ENCODE assay signal across 10 cellular contexts in the genomic region with DNA sequence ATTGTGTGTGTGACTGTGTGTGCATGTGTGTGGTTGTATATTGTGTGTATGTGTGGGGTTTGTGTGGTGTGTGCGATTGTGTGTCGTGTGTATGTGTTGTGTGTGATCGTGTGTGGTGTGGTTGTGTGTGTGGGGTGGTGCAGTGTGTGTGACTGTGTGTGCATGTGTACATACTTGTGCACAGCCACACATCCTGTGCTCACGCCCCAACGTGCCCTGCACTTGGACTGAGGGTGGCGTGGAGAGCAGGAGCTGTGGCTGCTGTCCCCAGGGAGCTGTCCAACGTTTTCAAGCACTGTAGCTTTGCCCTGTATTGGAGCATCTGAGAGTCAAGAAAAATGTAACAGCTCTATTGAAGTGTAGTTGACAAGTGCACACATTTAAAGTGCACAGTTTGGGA.
DNase-seq lines count a peak whose midpoint lies in the region; ATAC-seq and TF ChIP-seq lines count a peak whose summit lies in the region.
"Had no signal": no experiment of that assay in that cellular context is flagged by ENCODE, and none has a peak within 500 bp of the region (broad histone marks: within the 10 kb centered on the region; RNA-seq: fewer than 3 reads in every experiment).

No MANE protein-coding gene starts in this region.

- no peak overlapping the region for H3K4me3 Mint-ChIP-seq in activated CD4-positive, alpha-beta memory T cell treated with anti-CD3 and anti-CD28 coated beads for 36 hours
- no peak overlapping the region for H3K4me3 Mint-ChIP-seq in stimulated activated naive CD8-positive, alpha-beta T cell treated with anti-CD3 and anti-CD28 coated beads, Interleukin-15, amount 100 ng/mL, for 72 hours
- H3K4me3 Mint-ChIP-seq: B cell had no signal

- POLR2A ChIA-PET in activated CD4-positive, alpha-beta memory T cell treated with anti-CD3 and anti-CD28 coated beads for 36 hours (lab: Charles Lee), result no interaction called here

- H3K79me2 ChIP-seq in mammary epithelial cell (ENCODE audit: insufficient read depth, low read length), result no peaks in the 10 kb centered on the region

- no peaks in the 10 kb centered on the region for H3K27me3 ChIP-seq in mammary epithelial cell (ENCODE audit: insufficient read depth, low read length)

- H3K4me1 Mint-ChIP-seq in activated CD4-positive, alpha-beta memory T cell treated with anti-CD3 and anti-CD28 coated beads for 36 hours (ENCODE audit: low read depth), result peaks cover 3% of the 10 kb centered on the region
- no peaks in the 10 kb centered on the region for H3K4me1 Mint-ChIP-seq in stimulated activated naive CD8-positive, alpha-beta T cell treated with anti-CD3 and anti-CD28 coated beads, Interleukin-15, amount 100 ng/mL, for 72 hours
- H3K4me1 Mint-ChIP-seq: B cell had no signal

- in situ Hi-C loops in T47D (cut with HindIII; ENCODE audit: low pct_unique_long_range_greater_than_20kb, low sequenced_read_pairs), result no loop called here
- in situ Hi-C loops in mammary epithelial cell (cut with MboI; ENCODE audit: low sequenced_read_pairs in 2 of 2), result no loop called here

- dilution Hi-C loops in mammary epithelial cell (cut with HindIII; ENCODE audit: low sequenced_read_pairs), result no loop called here

- H3K4me2 ChIP-seq in mammary epithelial cell (ENCODE audit: insufficient read depth, low read depth, low read length), result no peak overlapping the region

- 53% methylated on average over 5 of the region's 7 CpGs for WGBS in mammary epithelial cell (ENCODE audit: low coverage, missing lambda C conversion rate)

- no peaks in the 10 kb centered on the region for H3K36me3 Mint-ChIP-seq in activated CD4-positive, alpha-beta memory T cell treated with anti-CD3 and anti-CD28 coated beads for 36 hours

- CTCF ChIA-PET in mammary epithelial cell (lab: Charles Lee; ENCODE audit: low non-redundant PET), result no interaction called here
- CTCF ChIA-PET in activated CD4-positive, alpha-beta memory T cell treated with anti-CD3 and anti-CD28 coated beads for 36 hours (lab: Charles Lee), result no interaction called here

- H4K20me1 ChIP-seq in mammary epithelial cell (ENCODE audit: insufficient read depth, low read length), result no peaks in the 10 kb centered on the region

- DNase-seq in T47D (ENCODE audit: low read depth in 1 of 2, low spot score in 1 of 2), result peak; percentile 32 to 69
- no peak for DNase-seq in mammary epithelial cell
- DNase-seq in activated CD4-positive, alpha-beta memory T cell treated with anti-CD3 and anti-CD28 coated beads for 36 hours, result peak; percentile 30
- peak; percentile 40 for DNase-seq in foreskin melanocyte
- peak in 1 of 2 donors; percentile 32 for DNase-seq in stimulated activated naive CD8-positive, alpha-beta T cell treated with anti-CD3 and anti-CD28 coated beads, Interleukin-15, amount 100 ng/mL, for 72 hours
- no peak for DNase-seq in activated CD4-positive, CD25-positive, alpha-beta regulatory T cell (lab: John Stamatoyannopoulos, UW)
- DNase-seq: NCI-H226 had no signal

- H2AFZ ChIP-seq in mammary epithelial cell (ENCODE audit: low read depth, low read length), result no peak overlapping the region

- H3K36me3 ChIP-seq in mammary epithelial cell (ENCODE audit: insufficient read depth, low read length), result no peaks in the 10 kb centered on the region

- no peak overlapping the region for H3K9ac ChIP-seq in mammary epithelial cell (ENCODE audit: insufficient read depth, low read length)

- peaks cover 3% of the 10 kb centered on the region for H3K9me3 Mint-ChIP-seq in activated CD4-positive, alpha-beta memory T cell treated with anti-CD3 and anti-CD28 coated beads for 36 hours
- H3K9me3 Mint-ChIP-seq in stimulated activated naive CD8-positive, alpha-beta T cell treated with anti-CD3 and anti-CD28 coated beads, Interleukin-15, amount 100 ng/mL, for 72 hours, result peaks cover 0 to 8% of the 10 kb centered on the region in 2 donors

- H3K27ac ChIP-seq in mammary epithelial cell (ENCODE audit: insufficient read depth, low read depth, low read length), result no peak overlapping the region

- no peak for TF ChIP-seq CTCF in mammary epithelial cell (conservative IDR thresholded peaks at IDR 0.05 in 1 of 2, IDR thresholded peaks at IDR 0.05 in 1 of 2; ENCODE audit: extremely low read depth in 1 of 2, insufficient read depth in 1 of 2, low read depth in 1 of 2, low read length in 2 of 2)

- H3K27me3 Mint-ChIP-seq in activated CD4-positive, alpha-beta memory T cell treated with anti-CD3 and anti-CD28 coated beads for 36 hours, result peaks cover 2% of the 10 kb centered on the region
- peaks cover 7% of the 10 kb centered on the region for H3K27me3 Mint-ChIP-seq in stimulated activated naive CD8-positive, alpha-beta T cell treated with anti-CD3 and anti-CD28 coated beads, Interleukin-15, amount 100 ng/mL, for 72 hours

- BruUV-seq in mammary epithelial cell (replicated peaks; lab: Mats Ljungman, UMichigan), result no TSS peak

- H3K9me3 ChIP-seq in mammary epithelial cell (replicated peaks; ENCODE audit: insufficient read depth, low read length), result peaks cover 24% of the 10 kb centered on the region

- no peaks in the 10 kb centered on the region for H3K4me1 ChIP-seq in mammary epithelial cell (ENCODE audit: insufficient read depth, low read length)

- peak; percentile 73 for ATAC-seq in stimulated activated naive CD8-positive, alpha-beta T cell treated with anti-CD3 and anti-CD28 coated beads, Interleukin-15, amount 100 ng/mL, for 72 hours
- ATAC-seq in GM21381 (IDR thresholded peaks at IDR 0.05; ENCODE audit: unreplicated experiment) (no peak), GM21423 (IDR thresholded peaks at IDR 0.05; ENCODE audit: unreplicated experiment) (no peak)

- H3K27ac Mint-ChIP-seq in activated CD4-positive, alpha-beta memory T cell treated with anti-CD3 and anti-CD28 coated beads for 36 hours, result no peak overlapping the region
- H3K27ac Mint-ChIP-seq in stimulated activated naive CD8-positive, alpha-beta T cell treated with anti-CD3 and anti-CD28 coated beads, Interleukin-15, amount 100 ng/mL, for 72 hours, result no peak overlapping the region
- H3K27ac Mint-ChIP-seq: B cell had no signal

- intact Hi-C loops in mammary epithelial cell (cut with micrococcal nuclease), result no loop called here
- intact Hi-C loops in activated CD4-positive, alpha-beta memory T cell treated with anti-CD3 and anti-CD28 coated beads for 36 hours (cut with micrococcal nuclease), result no loop called here

- no peak overlapping the region for H3K4me3 ChIP-seq in mammary epithelial cell (replicated peaks in 1 of 3; ENCODE audit: insufficient read depth in 1 of 3, low read depth in 2 of 3, low read length in 3 of 3)

Comparison
In these comparisons a context has a peak if more than half of its experiments do, and no peak if none do; other contexts are left out.
1. DNase-seq: peak in T47D (2 of 2), activated CD4-positive, alpha-beta memory T cell treated with anti-CD3 and anti-CD28 coated beads for 36 hours (single experiment) and foreskin melanocyte (single experiment); none in mammary epithelial cell (single experiment) and activated CD4-positive, CD25-positive, alpha-beta regulatory T cell (0 of 4).